ENCODE assay signal across 6 cellular contexts in the genomic region with DNA sequence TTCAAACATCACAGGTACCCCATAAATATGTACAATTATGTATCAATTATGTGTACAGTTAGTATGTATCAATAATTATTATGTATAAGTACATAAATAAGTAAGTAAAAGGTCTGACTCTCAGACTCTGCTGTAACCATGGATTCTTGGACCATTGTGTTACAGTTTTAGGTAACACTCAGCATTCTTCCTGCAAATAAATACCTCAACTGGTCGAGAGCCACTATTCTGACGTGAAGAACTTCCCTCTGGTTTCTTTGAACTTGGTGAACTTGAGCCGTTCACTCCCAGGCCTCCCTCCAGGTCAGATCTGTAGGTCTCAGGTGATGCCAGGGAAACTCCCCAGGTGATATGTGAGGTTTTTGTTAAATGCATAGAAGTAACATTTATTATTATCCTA.
"Had no signal": no experiment of that assay in that cellular context is flagged by ENCODE, and none has a peak within 500 bp of the region (broad histone marks: within the 10 kb centered on the region; RNA-seq: fewer than 3 reads in every experiment).

No MANE protein-coding gene starts in this region.

- H3K4me3 ChIP-seq: K562 had no signal

- ATAC-seq: HepG2, K562 had no signal

- DNase-seq: IMR-90, KBM-7, KG1 had no signal

- H3K27ac ChIP-seq: HL-60 had no signal
